In the genomic region with DNA sequence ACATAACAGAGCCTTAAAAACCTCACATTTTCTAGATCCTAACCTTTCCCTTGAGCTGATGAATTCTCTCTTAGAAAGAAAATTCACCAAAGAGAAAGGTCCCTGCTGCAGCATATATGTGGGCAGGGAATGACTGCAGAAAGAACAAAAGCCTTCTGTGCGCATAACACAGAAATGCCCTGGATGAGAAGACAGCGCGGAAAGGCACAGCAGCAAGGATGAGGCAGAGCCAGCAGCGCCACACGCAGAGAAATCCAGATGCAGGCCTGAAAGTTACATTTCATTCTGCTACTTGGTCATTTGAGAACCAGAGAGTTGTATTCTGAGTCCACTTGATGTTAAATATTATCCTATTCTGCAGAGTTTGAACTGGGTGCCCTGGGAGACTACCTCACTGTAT, we compare ENCODE assay signal across 18 cellular contexts.
DNase-seq lines count a peak whose midpoint lies in the region.
"Had no signal": no experiment of that assay in that cellular context is flagged by ENCODE, and none has a peak within 500 bp of the region (broad histone marks: within the 10 kb centered on the region; RNA-seq: fewer than 3 reads in every experiment).

No MANE protein-coding gene starts in this region.

- H3K36me3 ChIP-seq in MG63, result no peaks in the 10 kb centered on the region

- H3K9me3 ChIP-seq in MG63, result no peaks in the 10 kb centered on the region

- peak overlapping the region; percentile 90 for H3K27ac ChIP-seq in angular gyrus (ENCODE audit: low read depth, low read length)
- H3K27ac ChIP-seq: PC-9 had no signal

- no peak overlapping the region for H3K4me3 ChIP-seq in MG63
- H3K4me3 ChIP-seq: GM23338, PC-9 had no signal

- no peaks in the 10 kb centered on the region for H3K27me3 ChIP-seq in MG63

- DNase-seq in Ammon's horn (ENCODE audit: low spot score), result peak; percentile 88
- DNase-seq in hippocampal formation (lab: John Stamatoyannopoulos, UW), result peak; percentile 50 to 86
- peak; percentile 26 for DNase-seq in occipital lobe (lab: John Stamatoyannopoulos, UW)
- no peak for DNase-seq in A172 (ENCODE audit: low spot score)
- no peak for DNase-seq in dermis blood vessel endothelial cell
- DNase-seq in MG63, result no peak
- no peak for DNase-seq in NCI-H446 treated with DMSO at 0.1 percent for 48 hours (lab: John Stamatoyannopoulos, UW)
- DNase-seq: AML-193; CD4-positive, alpha-beta memory T cell; DND-41; GDM1; NCI-H146; NCI-H2081 treated with DMSO at 0.1 percent for 48 hours; NCI-H226; NCI-H526 treated with DMSO at 0.1 percent for 48 hours; PC-9 had no signal

Comparison
In these comparisons a context has a peak if more than half of its experiments do, and no peak if none do; other contexts are left out.
1. DNase-seq: peak in Ammon's horn (single experiment), hippocampal formation (2 of 2) and occipital lobe (single experiment); none in A172 (single experiment), dermis blood vessel endothelial cell (single experiment), MG63 (single experiment) and NCI-H446 treated with DMSO at 0.1 percent for 48 hours (single experiment).